In genomic region chr16:80924372-80924978, GRCh38 we compare ENCODE assay signal across 8 cellular contexts.
DNase-seq lines count a peak whose midpoint lies in the region; ATAC-seq and TF ChIP-seq lines count a peak whose summit lies in the region.

No MANE protein-coding gene starts in this region.

- H3K27me3 ChIP-seq in SJSA1 (replicated peaks) (no peaks in the 10 kb centered on the region), body of pancreas (no peaks in the 10 kb centered on the region), transverse colon (no peaks in the 10 kb centered on the region)

- DNase-seq in Daoy (ENCODE audit: low read depth) (peak; percentile 62), SJSA1 (ENCODE audit: low read depth in 1 of 2, low spot score in 2 of 2) (peak; percentile 44 to 58), body of pancreas (peak; percentile 39 to 65 (median 47)), left lobe of liver (ENCODE audit: low spot score) (peak; percentile 81), transverse colon (peak; percentile 58), SKM-1 treated with dmso at 0.1 percent for 144 hours (lab: John Stamatoyannopoulos, UW; ENCODE audit: unreplicated experiment) (no peak)

- TF ChIP-seq POLR2A in body of pancreas (IDR thresholded peaks at IDR 0.05) (no peak), transverse colon (IDR thresholded peaks at IDR 0.05) (no peak)

- TF ChIP-seq CTCF in HEK293 (tag by site-specific recombination; IDR thresholded peaks at IDR 0.05) (peak; percentile 73), body of pancreas (IDR thresholded peaks at IDR 0.05) (peak; percentile 18 to 46 (median 28)), transverse colon (IDR thresholded peaks at IDR 0.05) (peak; percentile 22 to 48 (median 42))

- intact Hi-C loops in body of pancreas (cut with DNase I) (no loop called here), transverse colon (cut with DNase I; ENCODE audit: low total_unique reads) (no loop called here)

- TF ChIP-seq EP300 in transverse colon (IDR thresholded peaks at IDR 0.05; ENCODE audit: low read depth) = no peak

- POLR2A ChIA-PET in HEK293 (lab: Yijun Ruan, JAX) = interaction anchor here (1.6 kb wide), 1 partner anchor 99 kb away, joined by 3 read pairs; no protein-coding TSS in a partner anchor

- H3K36me3 ChIP-seq in HEK293 (ENCODE audit: control insufficient read depth in 2 of 2, insufficient read depth in 1 of 2, low read length in 2 of 2) (no peaks in the 10 kb centered on the region), SJSA1 (no peaks in the 10 kb centered on the region), body of pancreas (replicated peaks in 1 of 2; ENCODE audit: insufficient read depth in 1 of 2, low read depth in 2 of 2) (no peaks in the 10 kb centered on the region), transverse colon (no peaks in the 10 kb centered on the region)

- H3K27ac ChIP-seq in HEK293 (ENCODE audit: extremely low read depth, low read depth, low read length) (no peak overlapping the region), SJSA1 (no peak overlapping the region), body of pancreas (no peak overlapping the region), transverse colon (no peak overlapping the region)

- 8 to 30% methylated on average over 2 to 8 of the region's 8 CpGs for WGBS in body of pancreas, 2 donors
- 16 to 17% methylated on average over 1 to 8 of the region's 8 CpGs for WGBS in transverse colon (ENCODE audit: low coverage in 1 of 2), 2 donors

- in situ Hi-C loops in transverse colon (cut with MboI; ENCODE audit: low pct_ligation_motif_present in 1 of 4, low pct_unique_long_range_greater_than_20kb in 1 of 4, low sequenced_read_pairs in 3 of 4) = no loop called here

- no peaks in the 10 kb centered on the region for H3K4me1 ChIP-seq in HEK293 (ENCODE audit: control insufficient read depth, insufficient read depth, low read length)
- no peaks in the 10 kb centered on the region for H3K4me1 ChIP-seq in SJSA1 (replicated peaks)
- H3K4me1 ChIP-seq in body of pancreas = no peaks in the 10 kb centered on the region
- H3K4me1 ChIP-seq in transverse colon = no peaks in the 10 kb centered on the region

- ATAC-seq in body of pancreas (peak; percentile 48), left lobe of liver (peak; percentile 100), HG03045 (IDR thresholded peaks at IDR 0.05; ENCODE audit: unreplicated experiment) (no peak)

- H3K4me3 ChIP-seq in HEK293 (ENCODE audit: low read depth, low read length) (no peak overlapping the region), SJSA1 (no peak overlapping the region), body of pancreas (no peak overlapping the region), transverse colon (no peak overlapping the region)

- no peaks in the 10 kb centered on the region for H3K9me3 ChIP-seq in HEK293 (ENCODE audit: control insufficient read depth, insufficient read depth, low read depth, low read length)
- no peaks in the 10 kb centered on the region for H3K9me3 ChIP-seq in SJSA1 (replicated peaks)
- no peaks in the 10 kb centered on the region for H3K9me3 ChIP-seq in body of pancreas
- H3K9me3 ChIP-seq in transverse colon = no peaks in the 10 kb centered on the region

- CTCF ChIA-PET in HEK293 (lab: Yijun Ruan, JAX) = interaction anchor here (0.6 to 2.6 kb wide), 32 partner anchors 9 to 1774 kb away, joined by 3 to 13 read pairs (median 3); partner anchors contain the start of gene ATMIN

TF ChIP-seq in HEK293, 187 proteins besides CTCF, POLR2A, EP300 and RAD21 (continues in another document):
- no peak for TF ChIP-seq ZNF785 (tag by site-specific recombination; IDR thresholded peaks at IDR 0.05)
- TF ChIP-seq GLIS1 (tag by site-specific recombination; IDR thresholded peaks at IDR 0.05) = no peak
- TF ChIP-seq ZSCAN30 (tag by site-specific recombination; IDR thresholded peaks at IDR 0.05) = 0 out of 2 replicates have a peak, but pooled peaks have one; percentile 47
- TF ChIP-seq ZBTB20 (tag by site-specific recombination; IDR thresholded peaks at IDR 0.05) = 0 out of 2 replicates have a peak, but pooled peaks have one; percentile 39
- TF ChIP-seq ZBTB17 (tag by site-specific recombination; IDR thresholded peaks at IDR 0.05) = no peak
- TF ChIP-seq ZNF843 (tag by site-specific recombination; IDR thresholded peaks at IDR 0.05) = peak; percentile 59; the same call in 1 of the 2 replicates
- TF ChIP-seq, protein P1, sequence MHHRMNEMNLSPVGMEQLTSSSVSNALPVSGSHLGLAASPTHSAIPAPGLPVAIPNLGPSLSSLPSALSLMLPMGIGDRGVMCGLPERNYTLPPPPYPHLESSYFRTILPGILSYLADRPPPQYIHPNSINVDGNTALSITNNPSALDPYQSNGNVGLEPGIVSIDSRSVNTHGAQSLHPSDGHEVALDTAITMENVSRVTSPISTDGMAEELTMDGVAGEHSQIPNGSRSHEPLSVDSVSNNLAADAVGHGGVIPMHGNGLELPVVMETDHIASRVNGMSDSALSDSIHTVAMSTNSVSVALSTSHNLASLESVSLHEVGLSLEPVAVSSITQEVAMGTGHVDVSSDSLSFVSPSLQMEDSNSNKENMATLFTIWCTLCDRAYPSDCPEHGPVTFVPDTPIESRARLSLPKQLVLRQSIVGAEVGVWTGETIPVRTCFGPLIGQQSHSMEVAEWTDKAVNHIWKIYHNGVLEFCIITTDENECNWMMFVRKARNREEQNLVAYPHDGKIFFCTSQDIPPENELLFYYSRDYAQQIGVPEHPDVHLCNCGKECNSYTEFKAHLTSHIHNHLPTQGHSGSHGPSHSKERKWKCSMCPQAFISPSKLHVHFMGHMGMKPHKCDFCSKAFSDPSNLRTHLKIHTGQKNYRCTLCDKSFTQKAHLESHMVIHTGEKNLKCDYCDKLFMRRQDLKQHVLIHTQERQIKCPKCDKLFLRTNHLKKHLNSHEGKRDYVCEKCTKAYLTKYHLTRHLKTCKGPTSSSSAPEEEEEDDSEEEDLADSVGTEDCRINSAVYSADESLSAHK (tag by site-specific recombination; IDR thresholded peaks at IDR 0.05) = 0 out of 2 replicates have a peak, but pooled peaks have one; percentile 54
- TF ChIP-seq ZNF791 (tag by site-specific recombination; IDR thresholded peaks at IDR 0.05) = no peak
- TF ChIP-seq ZSCAN18 (tag by site-specific recombination; IDR thresholded peaks at IDR 0.05) = no peak
- TF ChIP-seq ELK4 (IDR thresholded peaks at IDR 0.05; ENCODE audit: borderline replicate concordance, low read depth, low read length) = no peak
- no peak for TF ChIP-seq ZNF426 (tag by site-specific recombination; IDR thresholded peaks at IDR 0.05)
- TF ChIP-seq ZFP69B (tag by site-specific recombination; IDR thresholded peaks at IDR 0.05) = no peak
- TF ChIP-seq ZNF335 (tag by site-specific recombination; conservative IDR thresholded peaks at IDR 0.05) = 0 out of 2 replicates have a peak, but pooled peaks have one; percentile 27
- TF ChIP-seq, protein P2, sequence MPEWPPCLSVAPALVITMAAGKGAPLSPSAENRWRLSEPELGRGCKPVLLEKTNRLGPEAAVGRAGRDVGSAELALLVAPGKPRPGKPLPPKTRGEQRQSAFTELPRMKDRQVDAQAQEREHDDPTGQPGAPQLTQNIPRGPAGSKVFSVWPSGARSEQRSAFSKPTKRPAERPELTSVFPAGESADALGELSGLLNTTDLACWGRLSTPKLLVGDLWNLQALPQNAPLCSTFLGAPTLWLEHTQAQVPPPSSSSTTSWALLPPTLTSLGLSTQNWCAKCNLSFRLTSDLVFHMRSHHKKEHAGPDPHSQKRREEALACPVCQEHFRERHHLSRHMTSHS (tag by site-specific recombination; IDR thresholded peaks at IDR 0.05) = no peak
- no peak for TF ChIP-seq ZNF530 (tag by site-specific recombination; IDR thresholded peaks at IDR 0.05; ENCODE audit: low read depth)
- TF ChIP-seq ZNF654 (tag by site-specific recombination; IDR thresholded peaks at IDR 0.05; ENCODE audit: low read depth) = peak; percentile 74
- no peak for TF ChIP-seq HOXA7 (CRISPR knock-in tag; IDR thresholded peaks at IDR 0.05; ENCODE audit: borderline replicate concordance)
- TF ChIP-seq ZNF600 (tag by site-specific recombination; IDR thresholded peaks at IDR 0.05) = no peak
